In the genomic region with DNA sequence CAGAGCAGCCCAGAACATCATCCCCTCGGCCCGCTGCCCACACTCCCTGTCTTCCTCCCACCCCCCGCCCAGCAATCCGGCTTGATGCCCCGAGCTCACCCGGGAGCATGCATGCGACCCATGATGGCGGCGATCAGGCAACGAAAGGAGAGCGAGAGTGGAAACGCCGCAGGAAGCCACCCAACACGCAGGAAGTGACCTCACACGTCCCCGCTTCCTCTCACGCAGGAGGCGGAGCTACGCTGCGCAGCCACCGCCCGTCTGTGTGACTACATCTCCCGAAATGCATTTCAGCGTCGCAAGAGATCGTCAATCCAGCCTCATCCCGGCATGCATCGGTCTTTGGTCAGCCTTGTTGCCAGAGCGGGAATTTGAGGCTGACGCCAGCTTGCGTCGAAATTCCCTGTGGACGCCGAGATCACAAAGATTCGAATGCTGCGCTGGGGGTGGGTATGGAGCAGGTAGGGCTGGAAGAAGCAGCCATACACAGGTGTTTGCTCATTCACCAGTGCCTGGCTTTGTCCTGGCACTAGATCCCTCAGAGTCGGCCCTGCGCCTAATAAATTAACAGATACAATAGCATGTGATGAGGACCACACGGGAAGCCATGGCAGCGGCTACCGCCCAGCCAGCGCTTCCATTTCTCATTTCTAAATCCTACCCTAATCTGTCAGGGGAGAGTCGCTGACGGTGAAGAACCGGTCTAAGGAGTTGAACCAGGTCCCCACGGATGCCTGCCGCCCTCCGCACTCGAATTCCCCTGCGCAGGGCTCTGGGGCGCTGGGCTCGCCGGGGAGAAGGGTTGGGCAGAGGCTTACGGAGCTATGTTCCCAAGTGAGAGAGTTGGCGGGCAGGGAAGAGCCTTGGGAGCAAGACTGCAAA, we compare ENCODE assay signal across 8 cellular contexts. TPM values are rescaled to one million over a fixed set of nuclear protein-coding genes. Genes with fewer than 3 reads are reported as not detected.
DNase-seq lines count a peak whose midpoint lies in the region; ATAC-seq and TF ChIP-seq lines count a peak whose summit lies in the region.

TSS of gene RPS13 (minus strand) at position 148 of the 882 bp plus-strand sequence. CDS start at position 122, 26 bp downstream.

- DNase-seq in GM13977 (ENCODE audit: low spot score) = peak; percentile 94
- peak; percentile 97 for DNase-seq in NCI-H1694 (lab: John Stamatoyannopoulos, UW)
- peak; percentile 96 for DNase-seq in amniotic stem cell (lab: John Stamatoyannopoulos, UW)
- peak; percentile 96 for DNase-seq in left ventricle myocardium inferior
- DNase-seq in progenitor cell of endocrine pancreas (ENCODE audit: low spot score, unreplicated experiment) = peak; percentile 86
- DNase-seq in ureter (ENCODE audit: low spot score) = peak; percentile 98

- H3K36me3 ChIP-seq in left ventricle myocardium inferior = peaks cover 38% of the 10 kb centered on the region

- no peaks in the 10 kb centered on the region for H3K9me3 ChIP-seq in left ventricle myocardium inferior (replicated peaks)

- no peak for TF ChIP-seq CTCF in GM13977 (IDR thresholded peaks at IDR 0.05; ENCODE audit: extremely low read depth, insufficient read depth, missing control alignments)
- TF ChIP-seq CTCF in left ventricle myocardium inferior (IDR thresholded peaks at IDR 0.05; ENCODE audit: borderline replicate concordance) = no peak
- no peak for TF ChIP-seq CTCF in progenitor cell of endocrine pancreas (IDR thresholded peaks at IDR 0.05; ENCODE audit: unreplicated experiment)

- H3K4me3 Mint-ChIP-seq in T-helper 1 cell treated with Interleukin-12 subunit alpha and Interleukin-12 subunit beta and Interleukin-4 antibody, amounts not matched to agents 30 μg/mL and 1 μg/mL, for 36 hours = peak within 1 kb of the TSS; percentile 98
- peak within 1 kb of the TSS; percentile 99 for H3K4me3 Mint-ChIP-seq in progenitor cell of endocrine pancreas (ENCODE audit: low read depth)

- ATAC-seq in HG02884 (IDR thresholded peaks at IDR 0.05; ENCODE audit: unreplicated experiment) = peak; percentile 94

- in situ Hi-C loops in GM13977 (cut with MboI; ENCODE audit: low pct_unique_long_range_greater_than_20kb, low sequenced_read_pairs, unreplicated experiment) = no loop called here

- H3K36me3 Mint-ChIP-seq in T-helper 1 cell treated with Interleukin-12 subunit alpha and Interleukin-12 subunit beta and Interleukin-4 antibody, amounts not matched to agents 30 μg/mL and 1 μg/mL, for 36 hours (ENCODE audit: low read depth) = peaks cover 35% of the 10 kb centered on the region
- H3K36me3 Mint-ChIP-seq in progenitor cell of endocrine pancreas (ENCODE audit: insufficient read depth) = peaks cover 19% of the 10 kb centered on the region

- peak within 1 kb of the TSS; percentile 97 for H3K27ac Mint-ChIP-seq in T-helper 1 cell treated with Interleukin-12 subunit alpha and Interleukin-12 subunit beta and Interleukin-4 antibody, amounts not matched to agents 30 μg/mL and 1 μg/mL, for 36 hours
- peak within 1 kb of the TSS; percentile 98 for H3K27ac Mint-ChIP-seq in progenitor cell of endocrine pancreas

- H3K27me3 ChIP-seq in left ventricle myocardium inferior (ENCODE audit: low read depth) = no peaks in the 10 kb centered on the region

- H3K4me1 ChIP-seq in left ventricle myocardium inferior = peaks cover 44% of the 10 kb centered on the region

- intact Hi-C loops in left ventricle myocardium inferior (cut with micrococcal nuclease) = no loop called here

- no peaks in the 10 kb centered on the region for H3K9me3 Mint-ChIP-seq in T-helper 1 cell treated with Interleukin-12 subunit alpha and Interleukin-12 subunit beta and Interleukin-4 antibody, amounts not matched to agents 30 μg/mL and 1 μg/mL, for 36 hours
- no peaks in the 10 kb centered on the region for H3K9me3 Mint-ChIP-seq in progenitor cell of endocrine pancreas (ENCODE audit: low read depth)

- no peaks in the 10 kb centered on the region for H3K27me3 Mint-ChIP-seq in T-helper 1 cell treated with Interleukin-12 subunit alpha and Interleukin-12 subunit beta and Interleukin-4 antibody, amounts not matched to agents 30 μg/mL and 1 μg/mL, for 36 hours (ENCODE audit: low read depth)
- no peaks in the 10 kb centered on the region for H3K27me3 Mint-ChIP-seq in progenitor cell of endocrine pancreas

- peak within 1 kb of the TSS; percentile 100 for H3K4me3 ChIP-seq in left ventricle myocardium inferior

- peak within 1 kb of the TSS; percentile 96 for H3K27ac ChIP-seq in left ventricle myocardium inferior (replicated peaks)

- H3K4me1 Mint-ChIP-seq in T-helper 1 cell treated with Interleukin-12 subunit alpha and Interleukin-12 subunit beta and Interleukin-4 antibody, amounts not matched to agents 30 μg/mL and 1 μg/mL, for 36 hours (ENCODE audit: low read depth) = peaks cover 40% of the 10 kb centered on the region
- peaks cover 20% of the 10 kb centered on the region for H3K4me1 Mint-ChIP-seq in progenitor cell of endocrine pancreas (ENCODE audit: low read depth)

RNA-seq across cellular contexts. Expression of gene RPS13, which starts in this region (rescaled TPM):
- 741 TPM for total RNA-seq in left ventricle myocardium inferior
- total RNA-seq in progenitor cell of endocrine pancreas = 966 and 1,026 TPM in 2 replicates
- 1,165 TPM for total RNA-seq in ureter

Comparison
In these comparisons a context has a peak if more than half of its experiments do, and no peak if none do; other contexts are left out.
1. Peak in every context shown above with its lines: DNase-seq, ATAC-seq, H3K4me3 ChIP-seq and H3K27ac ChIP-seq.